22 cellular contexts compared by ENCODE assay signal in genomic region chr7:157466473-157467261, GRCh38.
DNase-seq lines count a peak whose midpoint lies in the region; ATAC-seq, FAIRE-seq and TF ChIP-seq lines count a peak whose summit lies in the region.
"Had no signal": no experiment of that assay in that cellular context is flagged by ENCODE, and none has a peak within 500 bp of the region (broad histone marks: within the 10 kb centered on the region; RNA-seq: fewer than 3 reads in every experiment).

No MANE protein-coding gene starts in this region.

- H3K27ac ChIP-seq in K562 (ENCODE audit: extremely low read depth, low read depth, low read length) (no peak overlapping the region; the same call in 2 of the 3 replicates), uterus (no peak overlapping the region), prostate gland (no peak overlapping the region)
- H3K27ac ChIP-seq: body of pancreas, heart right ventricle, HL-60, thoracic aorta had no signal

- H2AFZ ChIP-seq in K562 (ENCODE audit: low read depth, low read length), result 0 out of 2 replicates have a peak overlapping the region, but pooled peaks have one; percentile 18

- intact Hi-C loops in K562 (cut with micrococcal nuclease) (loop anchor here (5.0 kb wide), 1 partner anchor 1096 kb away; no protein-coding TSS in a partner anchor), uterus (cut with DNase I; ENCODE audit: low total_unique reads) (no loop called here), prostate gland (cut with DNase I) (no loop called here)

- WGBS in K562 (ENCODE audit: insufficient coverage, low coverage, missing lambda C conversion rate), result 9% methylated on average over 24 of the region's 24 CpGs
- 76% methylated on average over 24 of the region's 24 CpGs for WGBS in prostate gland

- no TSS peak for BruUV-seq in K562 (replicated peaks; lab: Mats Ljungman, UMichigan)

- no peak overlapping the region for H3K9ac ChIP-seq in K562 (ENCODE audit: insufficient read depth in 1 of 2, low read depth in 2 of 2, low read length in 2 of 2)
- H3K9ac ChIP-seq: SK-N-SH had no signal

- peak; percentile 46 for FAIRE-seq in K562 (lab: Jason Lieb, UNC)

- H3K4me3 Mint-ChIP-seq in stimulated activated naive CD8-positive, alpha-beta T cell treated with anti-CD3 and anti-CD28 coated beads, Interleukin-15, Interleukin-2, amounts not matched to agents 100 ng/mL and 50 ng/mL, for 24 hours, result no peak overlapping the region
- no peak overlapping the region for H3K4me3 Mint-ChIP-seq in nephron
- H3K4me3 Mint-ChIP-seq: CD4-positive, alpha-beta T cell; stimulated activated effector memory CD8-positive, alpha-beta T cell treated with anti-CD3 and anti-CD28 coated beads, Interleukin-12 subunit alpha, Interleukin-12 subunit beta, amount 100 ng/mL, for 72 hours had no signal

- peaks cover 20% of the 10 kb centered on the region for H3K4me1 Mint-ChIP-seq in stimulated activated naive CD8-positive, alpha-beta T cell treated with anti-CD3 and anti-CD28 coated beads, Interleukin-15, Interleukin-2, amounts not matched to agents 100 ng/mL and 50 ng/mL, for 24 hours (ENCODE audit: low read depth)
- peaks cover 24% of the 10 kb centered on the region for H3K4me1 Mint-ChIP-seq in nephron
- H3K4me1 Mint-ChIP-seq: IgD-negative memory B cell had no signal

- CTCF ChIA-PET in K562 (lab: Yijun Ruan, JAX; ENCODE audit: low intra/inter-chr PET ratio), result no interaction called here

- no peaks in the 10 kb centered on the region for H3K36me3 Mint-ChIP-seq in stimulated activated naive CD8-positive, alpha-beta T cell treated with anti-CD3 and anti-CD28 coated beads, Interleukin-15, Interleukin-2, amounts not matched to agents 100 ng/mL and 50 ng/mL, for 24 hours (ENCODE audit: low read depth)
- peaks cover 3% of the 10 kb centered on the region for H3K36me3 Mint-ChIP-seq in nephron (ENCODE audit: low read depth)
- H3K36me3 Mint-ChIP-seq: IgD-negative memory B cell; stimulated activated effector memory CD8-positive, alpha-beta T cell treated with anti-CD3 and anti-CD28 coated beads, Interleukin-12 subunit alpha, Interleukin-12 subunit beta, amount 100 ng/mL, for 72 hours had no signal

- no peak for DNase-seq in stimulated activated naive CD8-positive, alpha-beta T cell treated with anti-CD3 and anti-CD28 coated beads, Interleukin-15, Interleukin-2, amounts not matched to agents 100 U/mL and 50 U/mL, for 24 hours
- peak in 2 of 4 experiments; percentile 30 to 67 for DNase-seq in K562 (ENCODE audit: extremely low read depth in 1 of 4, low spot score in 3 of 4)
- DNase-seq in ureter (ENCODE audit: low spot score), result peak; percentile 20
- no peak for DNase-seq in uterus
- no peak for DNase-seq in NCI-H446 treated with DMSO at 0.1 percent for 48 hours (lab: John Stamatoyannopoulos, UW)
- DNase-seq in prostate gland (ENCODE audit: low spot score), result no peak
- DNase-seq: body of pancreas; CD4-positive, alpha-beta T cell; GDM1; heart right ventricle; NCI-H1930; NCI-H345; NK-92 treated with Interleukin-12 subunit alpha and Interleukin-12 subunit beta, amount 100 ng/mL, for 24 hours; occipital lobe; SK-N-SH had no signal

- H3K27ac Mint-ChIP-seq in stimulated activated naive CD8-positive, alpha-beta T cell treated with anti-CD3 and anti-CD28 coated beads, Interleukin-15, Interleukin-2, amounts not matched to agents 100 ng/mL and 50 ng/mL, for 24 hours, result peak overlapping the region; percentile 49
- H3K27ac Mint-ChIP-seq in nephron, result peak overlapping the region in 1 of 3 experiments; percentile 30
- H3K27ac Mint-ChIP-seq: activated T-helper 2 cell treated with anti-CD3 and anti-CD28 coated beads, Interferon-gamma antibody, Interleukin-2, Interleukin-4, amounts not matched to agents 10 μg/mL and 5 μg/mL and 100 μg/mL, durations not matched to agents 14 hours and 24 hours and 36 hours; CD4-positive, alpha-beta T cell; IgD-negative memory B cell; stimulated activated effector memory CD8-positive, alpha-beta T cell treated with anti-CD3 and anti-CD28 coated beads, Interleukin-12 subunit alpha, Interleukin-12 subunit beta, amount 100 ng/mL, for 72 hours had no signal

- TF ChIP-seq RAD21 in K562 (CRISPR knock-in tag; conservative IDR thresholded peaks at IDR 0.05 in 1 of 2, IDR thresholded peaks at IDR 0.05 in 1 of 2), result peak in 1 of 2 experiments; percentile 40; a peak in 2 of 4 replicates

- H3K9me1 ChIP-seq in K562 (ENCODE audit: control insufficient read depth, insufficient read depth, low read length), result no peaks in the 10 kb centered on the region

- peak; percentile 45 to 60 (median 47); a peak in 4 of 6 replicates for TF ChIP-seq CTCF in K562 (IDR thresholded peaks at IDR 0.05 in 2 of 3, conservative IDR thresholded peaks at IDR 0.05 in 1 of 3; ENCODE audit: insufficient read depth in 2 of 3, low read depth in 1 of 3, low read length in 3 of 3)
- peak in 2 of 3 experiments; percentile 16 to 19 for TF ChIP-seq CTCF in nephron (IDR thresholded peaks at IDR 0.05; ENCODE audit: unreplicated experiment in 3 of 3)
- no peak for TF ChIP-seq CTCF in uterus (IDR thresholded peaks at IDR 0.05)
- TF ChIP-seq CTCF in prostate gland (IDR thresholded peaks at IDR 0.05), result no peak

- H3K9me3 Mint-ChIP-seq in stimulated activated naive CD8-positive, alpha-beta T cell treated with anti-CD3 and anti-CD28 coated beads, Interleukin-15, Interleukin-2, amounts not matched to agents 100 ng/mL and 50 ng/mL, for 24 hours, result no peaks in the 10 kb centered on the region
- peaks cover 4% of the 10 kb centered on the region for H3K9me3 Mint-ChIP-seq in nephron
- H3K9me3 Mint-ChIP-seq: CD4-positive, alpha-beta T cell; IgD-negative memory B cell; stimulated activated effector memory CD8-positive, alpha-beta T cell treated with anti-CD3 and anti-CD28 coated beads, Interleukin-12 subunit alpha, Interleukin-12 subunit beta, amount 100 ng/mL, for 72 hours had no signal

- no peaks in the 10 kb centered on the region for H3K27me3 Mint-ChIP-seq in stimulated activated naive CD8-positive, alpha-beta T cell treated with anti-CD3 and anti-CD28 coated beads, Interleukin-15, Interleukin-2, amounts not matched to agents 100 ng/mL and 50 ng/mL, for 24 hours
- H3K27me3 Mint-ChIP-seq in nephron (ENCODE audit: low read depth), result peaks cover 37% of the 10 kb centered on the region
- H3K27me3 Mint-ChIP-seq: CD4-positive, alpha-beta T cell had no signal

- H3K36me3 ChIP-seq in K562 (ENCODE audit: control insufficient read depth, insufficient read depth, low read length) (no peaks in the 10 kb centered on the region), uterus (no peaks in the 10 kb centered on the region), prostate gland (no peaks in the 10 kb centered on the region)
- H3K36me3 ChIP-seq: heart right ventricle, thoracic aorta had no signal

- TF ChIP-seq POLR2A in K562 (conservative IDR thresholded peaks at IDR 0.05), result no peak
- TF ChIP-seq POLR2A in uterus (IDR thresholded peaks at IDR 0.05), result no peak
- TF ChIP-seq POLR2A in prostate gland (IDR thresholded peaks at IDR 0.05), result no peak

- H3K4me2 ChIP-seq in K562 (ENCODE audit: insufficient read depth, low read length), result no peak overlapping the region
- H3K4me2 ChIP-seq: SK-N-SH had no signal

- in situ Hi-C loops in K562 (cut with MboI), result no loop called here

- H3K9me3 ChIP-seq in K562 (replicated peaks; ENCODE audit: control insufficient read depth, insufficient read depth, low read depth, low read length), result no peaks in the 10 kb centered on the region
- H3K9me3 ChIP-seq in uterus, result no peaks in the 10 kb centered on the region
- H3K9me3 ChIP-seq in prostate gland, result no peaks in the 10 kb centered on the region
- H3K9me3 ChIP-seq: body of pancreas, heart right ventricle, SK-N-SH, thoracic aorta had no signal

- peaks cover 66 to 74% of the 10 kb centered on the region in 2 experiments for H3K27me3 ChIP-seq in K562 (ENCODE audit: control insufficient read depth in 2 of 2, insufficient read depth in 2 of 2, low read length in 2 of 2)
- no peaks in the 10 kb centered on the region for H3K27me3 ChIP-seq in uterus
- peaks cover 3% of the 10 kb centered on the region for H3K27me3 ChIP-seq in prostate gland (replicated peaks; ENCODE audit: insufficient read depth)

- TF ChIP-seq EP300 in K562 (IDR thresholded peaks at IDR 0.05; ENCODE audit: low read length), result no peak

- H3K4me3 ChIP-seq in K562 (no peak overlapping the region), uterus (no peak overlapping the region), prostate gland (no peak overlapping the region)
- H3K4me3 ChIP-seq: body of pancreas, heart right ventricle, thoracic aorta had no signal

- POLR2A ChIA-PET in K562 (lab: Yijun Ruan, JAX), result interaction anchor here (0.7 kb wide), 2 partner anchors 11 to 27 kb away, joined by 3 to 6 read pairs; no protein-coding TSS in a partner anchor

- H3K4me1 ChIP-seq in K562 (replicated peaks in 1 of 2; ENCODE audit: control insufficient read depth in 2 of 2, insufficient read depth in 2 of 2, low read length in 2 of 2) (peaks cover 0 to 30% of the 10 kb centered on the region in 2 experiments; a peak in 3 of 5 replicates), uterus (no peaks in the 10 kb centered on the region), prostate gland (replicated peaks) (no peaks in the 10 kb centered on the region)
- H3K4me1 ChIP-seq: body of pancreas, heart right ventricle had no signal

- H3K79me2 ChIP-seq in K562 (ENCODE audit: control insufficient read depth, insufficient read depth, low read length), result no peaks in the 10 kb centered on the region

- ATAC-seq in stimulated activated naive CD8-positive, alpha-beta T cell treated with anti-CD3 and anti-CD28 coated beads, Interleukin-15, Interleukin-2, amounts not matched to agents 100 U/mL and 50 U/mL, for 24 hours, result no peak
- ATAC-seq in K562, result peak; percentile 77
- ATAC-seq: body of pancreas; heart right ventricle; stimulated activated effector memory CD8-positive, alpha-beta T cell treated with anti-CD3 and anti-CD28 coated beads, Interleukin-12 subunit alpha, Interleukin-12 subunit beta, amount 100 ng/mL, for 72 hours had no signal

- peaks cover 16% of the 10 kb centered on the region for H4K20me1 ChIP-seq in K562 (replicated peaks; ENCODE audit: control insufficient read depth, insufficient read depth, low read length)

TF ChIP-seq in K562, 482 proteins besides CTCF, POLR2A, EP300 and RAD21 (continues in another document):
- TF ChIP-seq DACH1 (IDR thresholded peaks at IDR 0.05; ENCODE audit: partially characterized antibody) (peak; percentile 70), CREM (IDR thresholded peaks at IDR 0.05; ENCODE audit: low read depth) (no peak)

Comparison
In these comparisons a context has a peak if more than half of its experiments do, and no peak if none do; other contexts are left out.
1. CTCF ChIP-seq: peak in K562 (3 of 3) and nephron (2 of 3); none in uterus (0 of 4) and prostate gland (0 of 4).